27 cellular contexts compared by ENCODE assay signal in the genomic region with DNA sequence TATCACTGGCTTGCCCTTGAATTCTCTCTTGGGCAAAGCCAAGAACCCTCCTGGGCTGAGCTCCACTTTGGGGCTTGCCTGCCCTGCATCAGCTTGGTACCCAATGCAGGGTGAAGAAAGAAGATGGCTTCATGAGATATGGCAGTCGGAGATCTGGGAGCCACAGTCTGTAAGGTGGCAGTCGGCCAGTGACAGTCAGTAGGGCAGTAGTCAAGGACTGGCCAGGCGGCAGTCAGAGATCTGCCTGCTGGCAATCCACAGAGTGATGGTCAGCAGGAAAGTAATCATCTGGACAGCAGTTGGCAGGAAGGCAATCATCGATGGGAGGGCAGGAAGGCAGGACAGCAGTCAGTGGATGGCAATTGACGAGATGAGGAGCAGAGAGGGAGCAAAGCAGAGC. TPM values are rescaled to one million over a fixed set of nuclear protein-coding genes. Genes with fewer than 3 reads are reported as not detected.
"Had no signal": no experiment of that assay in that cellular context is flagged by ENCODE, and none has a peak within 500 bp of the region (broad histone marks: within the 10 kb centered on the region; RNA-seq: fewer than 3 reads in every experiment).

No MANE protein-coding gene starts in this region.

- H3K36me3 ChIP-seq: breast epithelium, ovary, prostate gland, sigmoid colon, stomach, tibial artery, upper lobe of right lung had no signal

- H3K4me1 ChIP-seq: breast epithelium, prostate gland had no signal

- H3K4me1 Mint-ChIP-seq: activated CD4-positive, alpha-beta T cell treated with anti-CD3 and anti-CD28 coated beads, Interleukin-2, amount 10 ng/mL, durations not matched to agents 24 days and 14 days; activated naive CD4-positive, alpha-beta T cell treated with anti-CD3 and anti-CD28 coated beads, Interleukin-2, amount 50 U/mL, for 24 hours; activated naive CD8-positive, alpha-beta T cell treated with anti-CD3 and anti-CD28 coated beads, Interleukin-2, amount 50 U/mL, for 24 hours; nephron; stimulated activated naive B cell treated with anti-CD40 and anti-IgM and Interleukin-4, amounts not matched to agents 10 μg/mL and 1 μg/mL and 100 μg/mL, for 72 hours had no signal

- H3K27me3 ChIP-seq: breast epithelium, hepatocyte, ovary, sigmoid colon, stomach, tibial artery, upper lobe of right lung had no signal

- H3K9me3 ChIP-seq: breast epithelium, ovary, prostate gland, sigmoid colon, stomach, tibial artery, upper lobe of right lung had no signal

- H3K36me3 Mint-ChIP-seq: activated CD4-positive, alpha-beta memory T cell treated with anti-CD3 and anti-CD28 coated beads for 36 hours; activated naive CD4-positive, alpha-beta T cell treated with anti-CD3 and anti-CD28 coated beads, Interleukin-2, amount 50 U/mL, for 24 hours; stimulated activated naive B cell treated with anti-CD40 and anti-IgM and Interleukin-4, amounts not matched to agents 10 μg/mL and 1 μg/mL and 100 μg/mL, for 72 hours had no signal

- H3K4me3 Mint-ChIP-seq: activated CD4-positive, alpha-beta memory T cell treated with anti-CD3 and anti-CD28 coated beads for 36 hours; activated CD4-positive, alpha-beta T cell treated with anti-CD3 and anti-CD28 coated beads, Interleukin-2, amount 10 ng/mL, durations not matched to agents 24 days and 14 days; activated naive CD4-positive, alpha-beta T cell treated with anti-CD3 and anti-CD28 coated beads, Interleukin-2, amount 50 U/mL, for 24 hours; activated naive CD8-positive, alpha-beta T cell treated with anti-CD3 and anti-CD28 coated beads, Interleukin-2, amount 50 U/mL, for 24 hours; activated T-cell treated with anti-CD3 and anti-CD28 coated beads, Interleukin-2, amount 50 U/mL, for 24 hours; nephron; stimulated activated naive B cell treated with anti-CD40 and anti-IgM and Interleukin-4, amounts not matched to agents 10 μg/mL and 1 μg/mL and 100 μg/mL, for 72 hours; T-helper 17 cell had no signal

- H3K9me3 Mint-ChIP-seq: activated CD4-positive, alpha-beta memory T cell treated with anti-CD3 and anti-CD28 coated beads for 36 hours; activated CD4-positive, alpha-beta T cell treated with anti-CD3 and anti-CD28 coated beads, Interleukin-2, amount 10 ng/mL, durations not matched to agents 24 days and 14 days; activated naive CD4-positive, alpha-beta T cell treated with anti-CD3 and anti-CD28 coated beads, Interleukin-2, amount 50 U/mL, for 24 hours; activated naive CD8-positive, alpha-beta T cell treated with anti-CD3 and anti-CD28 coated beads, Interleukin-2, amount 50 U/mL, for 24 hours; activated T-cell treated with anti-CD3 and anti-CD28 coated beads, Interleukin-2, amount 50 U/mL, for 24 hours; nephron; stimulated activated naive B cell treated with anti-CD40 and anti-IgM and Interleukin-4, amounts not matched to agents 10 μg/mL and 1 μg/mL and 100 μg/mL, for 72 hours had no signal

- H3K27ac Mint-ChIP-seq: activated CD4-positive, alpha-beta memory T cell treated with anti-CD3 and anti-CD28 coated beads for 36 hours; activated CD4-positive, alpha-beta T cell treated with anti-CD3 and anti-CD28 coated beads, Interleukin-2, amount 10 ng/mL, durations not matched to agents 24 days and 14 days; activated naive CD4-positive, alpha-beta T cell treated with anti-CD3 and anti-CD28 coated beads, Interleukin-2, amount 50 U/mL, for 24 hours; activated naive CD8-positive, alpha-beta T cell treated with anti-CD3 and anti-CD28 coated beads, Interleukin-2, amount 50 U/mL, for 24 hours; activated T-cell treated with anti-CD3 and anti-CD28 coated beads, Interleukin-2, amount 50 U/mL, for 24 hours; nephron; stimulated activated naive B cell treated with anti-CD40 and anti-IgM and Interleukin-4, amounts not matched to agents 10 μg/mL and 1 μg/mL and 100 μg/mL, for 72 hours; T-helper 17 cell had no signal

- H3K27ac ChIP-seq: breast epithelium, hepatocyte, ovary, prostate gland, sigmoid colon, stomach, tibial artery, upper lobe of right lung had no signal

- ATAC-seq: activated naive CD8-positive, alpha-beta T cell treated with anti-CD3 and anti-CD28 coated beads, Interleukin-2, amount 50 U/mL, for 24 hours; left ventricle myocardium superior; T-helper 17 cell; upper lobe of right lung had no signal

- H3K27me3 Mint-ChIP-seq: activated naive CD4-positive, alpha-beta T cell treated with anti-CD3 and anti-CD28 coated beads, Interleukin-2, amount 50 U/mL, for 24 hours had no signal

- DNase-seq: activated CD4-positive, alpha-beta memory T cell treated with anti-CD3 and anti-CD28 coated beads for 36 hours; activated CD4-positive, alpha-beta T cell treated with anti-CD3 and anti-CD28 coated beads, Interleukin-2, amount 10 ng/mL, durations not matched to agents 24 days and 14 days; activated CD4-positive, CD25-positive, alpha-beta regulatory T cell treated with anti-CD3 and anti-CD28 coated beads, Interleukin-2, amount 50 U/mL, for 72 hours; activated CD8-positive, alpha-beta memory T cell treated with anti-CD3 and anti-CD28 coated beads, Interleukin-2, amount 50 U/mL, for 48 hours; activated naive CD8-positive, alpha-beta T cell treated with anti-CD3 and anti-CD28 coated beads, Interleukin-2, amount 50 U/mL, for 24 hours; activated T-cell treated with anti-CD3 and anti-CD28 coated beads, Interleukin-2, amount 50 U/mL, for 24 hours; central memory CD4-positive, alpha-beta T cell; dermis blood vessel endothelial cell; effector CD8-positive, alpha-beta T cell; left ventricle myocardium superior; ovary; retina; sigmoid colon; small intestine; stimulated activated CD4-positive, alpha-beta T cell treated with anti-CD3 and anti-CD28 coated beads, Interleukin-4, amount 100 ng/mL, for 24 hours; stimulated activated naive B cell treated with anti-CD40 and anti-IgM and Interleukin-4, amounts not matched to agents 10 μg/mL and 1 μg/mL and 100 μg/mL, for 72 hours; stomach; T-helper 17 cell; T1000; tibial artery; upper lobe of right lung had no signal

- H3K4me3 ChIP-seq: breast epithelium, hepatocyte, ovary, prostate gland, sigmoid colon, stomach, tibial artery, upper lobe of right lung had no signal

RNA-seq across cellular contexts. Expression of gene CNNM1, which starts 32.6 kb away (rescaled TPM):
- total RNA-seq: dermis blood vessel endothelial cell, lung microvascular endothelial cell had no signal
